Comparison of ENCODE assay signal across 1 cellular context in the genomic region with DNA sequence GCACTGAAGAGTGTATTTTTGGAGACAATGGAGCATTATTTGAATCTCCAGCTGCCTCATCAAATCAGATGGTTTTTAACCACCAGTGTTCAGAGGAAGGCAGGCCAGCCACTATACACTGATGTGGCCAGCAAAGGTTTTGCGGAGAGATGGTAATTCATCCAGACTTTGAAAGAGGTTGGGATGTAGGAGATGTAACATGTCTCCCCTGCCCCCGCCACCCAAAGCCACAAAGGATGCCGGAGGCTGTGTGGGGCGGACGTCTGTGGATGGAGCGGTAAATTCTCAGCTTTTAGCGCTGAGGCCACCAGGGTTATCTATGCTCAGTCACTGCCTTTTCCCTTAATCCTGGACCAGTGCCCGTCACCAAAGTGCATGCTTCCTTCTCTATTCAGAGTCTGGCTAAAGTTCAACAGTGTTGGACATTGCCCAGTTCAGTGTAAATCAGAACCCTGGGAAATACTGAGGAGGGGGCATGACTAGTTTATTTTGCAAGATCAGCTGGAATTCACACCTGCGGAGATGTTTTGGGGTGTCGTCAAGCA.
TF ChIP-seq lines count a peak whose summit lies in the region.

No MANE protein-coding gene starts in this region.

TF ChIP-seq in HepG2, 621 proteins besides CTCF, POLR2A, EP300 and RAD21 (continued from another document):
- TF ChIP-seq, protein P1, sequence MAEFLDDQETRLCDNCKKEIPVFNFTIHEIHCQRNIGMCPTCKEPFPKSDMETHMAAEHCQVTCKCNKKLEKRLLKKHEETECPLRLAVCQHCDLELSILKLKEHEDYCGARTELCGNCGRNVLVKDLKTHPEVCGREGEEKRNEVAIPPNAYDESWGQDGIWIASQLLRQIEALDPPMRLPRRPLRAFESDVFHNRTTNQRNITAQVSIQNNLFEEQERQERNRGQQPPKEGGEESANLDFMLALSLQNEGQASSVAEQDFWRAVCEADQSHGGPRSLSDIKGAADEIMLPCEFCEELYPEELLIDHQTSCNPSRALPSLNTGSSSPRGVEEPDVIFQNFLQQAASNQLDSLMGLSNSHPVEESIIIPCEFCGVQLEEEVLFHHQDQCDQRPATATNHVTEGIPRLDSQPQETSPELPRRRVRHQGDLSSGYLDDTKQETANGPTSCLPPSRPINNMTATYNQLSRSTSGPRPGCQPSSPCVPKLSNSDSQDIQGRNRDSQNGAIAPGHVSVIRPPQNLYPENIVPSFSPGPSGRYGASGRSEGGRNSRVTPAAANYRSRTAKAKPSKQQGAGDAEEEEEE (CRISPR knock-in tag; IDR thresholded peaks at IDR 0.05; ENCODE audit: borderline replicate concordance) = no peak
- TF ChIP-seq, protein P2, sequence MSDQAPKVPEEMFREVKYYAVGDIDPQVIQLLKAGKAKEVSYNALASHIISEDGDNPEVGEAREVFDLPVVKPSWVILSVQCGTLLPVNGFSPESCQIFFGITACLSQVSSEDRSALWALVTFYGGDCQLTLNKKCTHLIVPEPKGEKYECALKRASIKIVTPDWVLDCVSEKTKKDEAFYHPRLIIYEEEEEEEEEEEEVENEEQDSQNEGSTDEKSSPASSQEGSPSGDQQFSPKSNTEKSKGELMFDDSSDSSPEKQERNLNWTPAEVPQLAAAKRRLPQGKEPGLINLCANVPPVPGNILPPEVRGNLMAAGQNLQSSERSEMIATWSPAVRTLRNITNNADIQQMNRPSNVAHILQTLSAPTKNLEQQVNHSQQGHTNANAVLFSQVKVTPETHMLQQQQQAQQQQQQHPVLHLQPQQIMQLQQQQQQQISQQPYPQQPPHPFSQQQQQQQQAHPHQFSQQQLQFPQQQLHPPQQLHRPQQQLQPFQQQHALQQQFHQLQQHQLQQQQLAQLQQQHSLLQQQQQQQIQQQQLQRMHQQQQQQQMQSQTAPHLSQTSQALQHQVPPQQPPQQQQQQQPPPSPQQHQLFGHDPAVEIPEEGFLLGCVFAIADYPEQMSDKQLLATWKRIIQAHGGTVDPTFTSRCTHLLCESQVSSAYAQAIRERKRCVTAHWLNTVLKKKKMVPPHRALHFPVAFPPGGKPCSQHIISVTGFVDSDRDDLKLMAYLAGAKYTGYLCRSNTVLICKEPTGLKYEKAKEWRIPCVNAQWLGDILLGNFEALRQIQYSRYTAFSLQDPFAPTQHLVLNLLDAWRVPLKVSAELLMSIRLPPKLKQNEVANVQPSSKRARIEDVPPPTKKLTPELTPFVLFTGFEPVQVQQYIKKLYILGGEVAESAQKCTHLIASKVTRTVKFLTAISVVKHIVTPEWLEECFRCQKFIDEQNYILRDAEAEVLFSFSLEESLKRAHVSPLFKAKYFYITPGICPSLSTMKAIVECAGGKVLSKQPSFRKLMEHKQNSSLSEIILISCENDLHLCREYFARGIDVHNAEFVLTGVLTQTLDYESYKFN (CRISPR knock-in tag; conservative IDR thresholded peaks at IDR 0.05) = peak; percentile 77
- TF ChIP-seq MAFF (IDR thresholded peaks at IDR 0.05; ENCODE audit: low read depth, low read length) (peak; percentile 88), ZNF33A (CRISPR knock-in tag; IDR thresholded peaks at IDR 0.05; ENCODE audit: borderline replicate concordance) (no peak), ZNF558 (CRISPR knock-in tag; IDR thresholded peaks at IDR 0.05; ENCODE audit: borderline replicate concordance) (no peak), ARNTL (CRISPR knock-in tag; IDR thresholded peaks at IDR 0.05) (no peak), TBX2 (CRISPR knock-in tag; IDR thresholded peaks at IDR 0.05; ENCODE audit: borderline replicate concordance) (0 out of 2 replicates have a peak, but pooled peaks have one; percentile 20), MIXL1 (CRISPR knock-in tag; IDR thresholded peaks at IDR 0.05) (no peak), ZNF776 (CRISPR knock-in tag; IDR thresholded peaks at IDR 0.05) (no peak)
